19 cellular contexts compared by ENCODE assay signal in the genomic region with DNA sequence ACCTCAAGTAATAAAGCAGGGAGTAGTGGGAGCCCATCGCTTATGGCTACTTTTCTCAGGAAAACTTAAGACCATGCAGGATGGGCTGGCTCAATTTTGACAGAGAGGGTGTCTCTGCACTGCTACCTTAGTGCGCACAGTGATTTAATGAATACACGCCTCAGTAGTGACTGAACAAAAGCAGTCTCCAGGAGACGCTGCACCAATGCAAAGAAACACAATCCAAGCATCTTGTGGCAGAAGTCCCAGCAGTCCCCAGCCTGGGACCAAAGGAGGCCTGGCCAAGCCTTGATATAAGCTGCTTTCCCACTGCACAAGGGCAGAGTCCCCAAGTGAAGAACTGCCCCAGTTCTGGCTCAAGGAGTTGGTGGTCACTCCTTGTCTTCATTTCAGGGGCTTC.
DNase-seq lines count a peak whose midpoint lies in the region; FAIRE-seq and TF ChIP-seq lines count a peak whose summit lies in the region.
"Had no signal": no experiment of that assay in that cellular context is flagged by ENCODE, and none has a peak within 500 bp of the region (broad histone marks: within the 10 kb centered on the region; RNA-seq: fewer than 3 reads in every experiment).

No MANE protein-coding gene starts in this region.

- H3K27ac Mint-ChIP-seq in neural crest cell (ENCODE audit: unreplicated experiment) = no peak overlapping the region

- H3K4me1 ChIP-seq in HEK293 (ENCODE audit: control insufficient read depth, insufficient read depth, low read length) (peaks cover 10% of the 10 kb centered on the region; the same call in 1 of the 2 replicates), tibial artery (peaks cover 0 to 52% (median 33%) of the 10 kb centered on the region in 4 donors)

- CTCF ChIA-PET in HEK293 (lab: Yijun Ruan, JAX) = no interaction called here

- POLR2A ChIA-PET in HEK293 (lab: Yijun Ruan, JAX) = no interaction called here

- TF ChIP-seq CTCF in HEK293 (tag by site-specific recombination; IDR thresholded peaks at IDR 0.05) (no peak), neural crest cell (conservative IDR thresholded peaks at IDR 0.05) (no peak), tibial artery (IDR thresholded peaks at IDR 0.05) (no peak)

- no peak for FAIRE-seq in GM19239 (lab: Jason Lieb, UNC)
- FAIRE-seq: A549, GM18507 had no signal

- no peaks in the 10 kb centered on the region for H3K36me3 Mint-ChIP-seq in neural crest cell (ENCODE audit: low read depth)

- H3K9me3 ChIP-seq in HEK293 (ENCODE audit: control insufficient read depth, insufficient read depth, low read depth, low read length) (no peaks in the 10 kb centered on the region), tibial artery (no peaks in the 10 kb centered on the region)
- H3K9me3 ChIP-seq: A549, Caco-2 had no signal

- peaks cover 17% of the 10 kb centered on the region for H3K4me1 Mint-ChIP-seq in neural crest cell

- H3K27me3 ChIP-seq in tibial artery = no peaks in the 10 kb centered on the region

- H3K9me3 Mint-ChIP-seq in neural crest cell = no peaks in the 10 kb centered on the region

- H3K4me3 ChIP-seq in HEK293 (ENCODE audit: low read depth, low read length) (no peak overlapping the region), tibial artery (no peak overlapping the region)
- H3K4me3 ChIP-seq: A549, GM23248 had no signal

- no peak overlapping the region for H3K4me3 Mint-ChIP-seq in neural crest cell

- H3K36me3 ChIP-seq in HEK293 (ENCODE audit: control insufficient read depth in 2 of 2, insufficient read depth in 1 of 2, low read length in 2 of 2) (no peaks in the 10 kb centered on the region), tibial artery (no peaks in the 10 kb centered on the region)

- no peak overlapping the region for H3K27ac ChIP-seq in HEK293 (ENCODE audit: extremely low read depth, low read depth, low read length)
- H3K27ac ChIP-seq in caudate nucleus (ENCODE audit: low read depth, low read length) = peak overlapping the region; percentile 31
- peak overlapping the region; percentile 45 to 59 for H3K27ac ChIP-seq in tibial artery
- H3K27ac ChIP-seq: A549, GM23248, RWPE1 had no signal

- H3K27me3 Mint-ChIP-seq in neural crest cell (ENCODE audit: low read depth) = peaks cover 11% of the 10 kb centered on the region

- DNase-seq in caudate nucleus (lab: John Stamatoyannopoulos, UW) (peak in 20 of 61 donors; percentile 5 to 69 (median 24)), neural crest cell (ENCODE audit: low read depth, low spot score) (peak; percentile 1), tibial artery (no peak), GM19239 (ENCODE audit: insufficient read length, low spot score) (no peak), dermis blood vessel endothelial cell (no peak), EL (no peak), SIG-M5 treated with dmso at 0.1 percent for 504 hours (lab: John Stamatoyannopoulos, UW; ENCODE audit: unreplicated experiment) (no peak)
- DNase-seq: Caco-2; GM23248; KG1; NCI-H1048; NCI-H1694 treated with DMSO at 0.1 percent for 48 hours; NCI-H345; NCI-H526 treated with DMSO at 0.1 percent for 48 hours; NK-92 treated with Interleukin-12 subunit alpha and Interleukin-12 subunit beta, amount 100 ng/mL, for 24 hours had no signal

- intact Hi-C loops in tibial artery (cut with DNase I; ENCODE audit: low total_unique reads) = no loop called here

TF ChIP-seq in HEK293, 187 proteins besides CTCF, POLR2A, EP300 and RAD21:
- TF ChIP-seq, protein P1, sequence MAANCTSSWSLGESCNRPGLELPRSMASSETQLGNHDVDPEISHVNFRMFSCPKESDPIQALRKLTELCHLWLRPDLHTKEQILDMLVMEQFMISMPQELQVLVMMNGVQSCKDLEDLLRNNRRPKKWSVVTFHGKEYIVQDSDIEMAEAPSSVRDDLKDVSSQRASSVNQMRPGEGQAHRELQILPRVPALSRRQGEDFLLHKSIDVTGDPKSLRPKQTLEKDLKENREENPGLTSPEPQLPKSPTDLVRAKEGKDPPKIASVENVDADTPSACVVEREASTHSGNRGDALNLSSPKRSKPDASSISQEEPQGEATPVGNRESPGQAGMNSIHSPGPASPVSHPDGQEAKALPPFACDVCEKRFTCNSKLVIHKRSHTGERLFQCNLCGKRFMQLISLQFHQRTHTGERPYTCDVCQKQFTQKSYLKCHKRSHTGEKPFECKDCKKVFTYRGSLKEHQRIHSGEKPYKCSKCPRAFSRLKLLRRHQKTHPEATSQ (tag by site-specific recombination; IDR thresholded peaks at IDR 0.05) = no peak
- peak; percentile 79 for TF ChIP-seq ZNF2 (tag by site-specific recombination; IDR thresholded peaks at IDR 0.05)
